ENCODE assay signal across 16 cellular contexts in genomic region chr9:127603226-127603625, GRCh38. TPM values are rescaled to one million over a fixed set of nuclear protein-coding genes. Genes with fewer than 3 reads are reported as not detected.
DNase-seq lines count a peak whose midpoint lies in the region; ATAC-seq and TF ChIP-seq lines count a peak whose summit lies in the region.
"Had no signal": no experiment of that assay in that cellular context is flagged by ENCODE, and none has a peak within 500 bp of the region (broad histone marks: within the 10 kb centered on the region; RNA-seq: fewer than 3 reads in every experiment).

No MANE protein-coding gene starts in this region.

- H3K27me3 Mint-ChIP-seq in nephron progenitor cell (ENCODE audit: low read depth, poor library complexity) = peaks cover 14% of the 10 kb centered on the region

- TF ChIP-seq CTCF in fibroblast of villous mesenchyme (IDR thresholded peaks at IDR 0.05; ENCODE audit: insufficient read depth, low read depth, low read length) (no peak), nephron progenitor cell (IDR thresholded peaks at IDR 0.05) (no peak)

- H3K27ac Mint-ChIP-seq in nephron progenitor cell = peak overlapping the region; percentile 84
- H3K27ac Mint-ChIP-seq: CD4-positive, CD25-positive, alpha-beta regulatory T cell; CD8-positive, alpha-beta T cell had no signal

- DNase-seq in NCI-H2227 treated with DMSO at 0.1 percent for 48 hours (lab: John Stamatoyannopoulos, UW) (peak; percentile 14), fibroblast of villous mesenchyme (ENCODE audit: low read depth) (peak; percentile 33), nephron progenitor cell (no peak), mucosa of gallbladder (ENCODE audit: low spot score) (no peak)
- DNase-seq in activated T-cell treated with anti-CD3 and anti-CD28 coated beads, Interleukin-2, amount 50 U/mL, for 48 hours = no peak
- no peak for DNase-seq in stimulated activated naive CD8-positive, alpha-beta T cell treated with anti-CD3 and anti-CD28 coated beads, Interleukin-15, Interleukin-2, amounts not matched to agents 100 U/mL and 50 U/mL, for 24 hours
- DNase-seq: CD4-positive, CD25-positive, alpha-beta regulatory T cell; CD8-positive, alpha-beta T cell; DMS 273 treated with DMSO at 0.1 percent for 48 hours; DMS79; EL; GDM1; GM23248; H7; HCEC 1CT had no signal

- no peak for ATAC-seq in stimulated activated naive CD8-positive, alpha-beta T cell treated with anti-CD3 and anti-CD28 coated beads, Interleukin-15, Interleukin-2, amounts not matched to agents 100 U/mL and 50 U/mL, for 24 hours
- ATAC-seq: CD8-positive, alpha-beta T cell; GM12878 had no signal

- H3K4me1 Mint-ChIP-seq in nephron progenitor cell = peaks cover 28% of the 10 kb centered on the region

- no peaks in the 10 kb centered on the region for H3K9me3 Mint-ChIP-seq in nephron progenitor cell
- H3K9me3 Mint-ChIP-seq: CD4-positive, CD25-positive, alpha-beta regulatory T cell; CD8-positive, alpha-beta T cell had no signal

- no peak overlapping the region for H3K4me3 ChIP-seq in fibroblast of villous mesenchyme (ENCODE audit: low read depth, low read length)
- H3K4me3 ChIP-seq: GM12878, GM23248 had no signal

- no peak overlapping the region for H3K4me3 Mint-ChIP-seq in nephron progenitor cell
- H3K4me3 Mint-ChIP-seq: CD4-positive, CD25-positive, alpha-beta regulatory T cell; CD8-positive, alpha-beta T cell had no signal

- no peaks in the 10 kb centered on the region for H3K36me3 Mint-ChIP-seq in nephron progenitor cell (ENCODE audit: low read depth)
- H3K36me3 Mint-ChIP-seq: CD4-positive, CD25-positive, alpha-beta regulatory T cell; CD8-positive, alpha-beta T cell had no signal

RNA-seq across cellular contexts. Expression of gene STXBP1, which starts 8.9 kb away (rescaled TPM):
- total RNA-seq in fibroblast of villous mesenchyme (12.6 and 19.9 TPM in 2 replicates), mucosa of gallbladder (52.8 TPM)

Comparison
In these comparisons a context has a peak if more than half of its experiments do, and no peak if none do; other contexts are left out.
1. DNase-seq: peak in NCI-H2227 treated with DMSO at 0.1 percent for 48 hours (single experiment) and fibroblast of villous mesenchyme (single experiment); none in nephron progenitor cell (single experiment), activated T-cell treated with anti-CD3 and anti-CD28 coated beads, Interleukin-2, amount 50 U/mL, for 48 hours (0 of 2), stimulated activated naive CD8-positive, alpha-beta T cell treated with anti-CD3 and anti-CD28 coated beads, Interleukin-15, Interleukin-2, amounts not matched to agents 100 U/mL and 50 U/mL, for 24 hours (single experiment) and mucosa of gallbladder (single experiment).